In the genomic region with DNA sequence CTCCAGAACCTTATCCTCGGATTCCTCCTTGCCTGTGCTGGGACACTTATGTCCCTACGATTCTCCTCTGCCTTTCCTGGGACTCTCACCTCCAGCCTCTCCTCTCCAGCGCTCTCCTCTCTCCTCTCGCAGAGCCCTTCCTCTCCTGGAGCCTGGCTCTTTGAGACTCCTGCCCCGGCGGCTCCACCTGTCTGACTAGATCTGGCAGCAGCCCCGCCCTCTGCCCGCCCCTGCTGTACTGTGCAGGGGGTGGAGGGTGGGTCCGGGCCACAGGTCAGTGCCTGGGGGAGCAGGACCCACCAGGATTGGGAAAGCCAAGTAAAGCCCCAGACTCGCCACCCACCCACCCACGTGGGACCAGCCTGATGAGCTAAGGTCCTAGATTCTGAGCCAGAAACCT, we compare ENCODE assay signal across 8 cellular contexts. TPM values are rescaled to one million over a fixed set of nuclear protein-coding genes. Genes with fewer than 3 reads are reported as not detected.
DNase-seq lines count a peak whose midpoint lies in the region; ATAC-seq and TF ChIP-seq lines count a peak whose summit lies in the region.

No MANE protein-coding gene starts in this region.

- H3K9me3 Mint-ChIP-seq in activated naive CD4-positive, alpha-beta T cell treated with anti-CD3 and anti-CD28 coated beads for 36 hours: no peaks in the 10 kb centered on the region
- no peaks in the 10 kb centered on the region for H3K9me3 Mint-ChIP-seq in type B pancreatic cell

- ATAC-seq in HG03139 (IDR thresholded peaks at IDR 0.05; ENCODE audit: unreplicated experiment): no peak

- no peaks in the 10 kb centered on the region for H3K27me3 Mint-ChIP-seq in activated naive CD4-positive, alpha-beta T cell treated with anti-CD3 and anti-CD28 coated beads for 36 hours (ENCODE audit: low read depth)
- no peaks in the 10 kb centered on the region for H3K27me3 Mint-ChIP-seq in type B pancreatic cell

- H3K27ac ChIP-seq in adrenal gland: peak overlapping the region in 3 of 5 donors; percentile 38 to 93 (median 91)

- no peaks in the 10 kb centered on the region for H3K27me3 ChIP-seq in adrenal gland

- H3K27ac Mint-ChIP-seq in activated naive CD4-positive, alpha-beta T cell treated with anti-CD3 and anti-CD28 coated beads for 36 hours: peak overlapping the region; percentile 57
- H3K27ac Mint-ChIP-seq in type B pancreatic cell: peak overlapping the region; percentile 91

- H3K4me3 ChIP-seq in adrenal gland: no peak overlapping the region

- TF ChIP-seq CTCF in adrenal gland (IDR thresholded peaks at IDR 0.05): no peak
- no peak for TF ChIP-seq CTCF in type B pancreatic cell (conservative IDR thresholded peaks at IDR 0.05)

- CTCF ChIA-PET in activated naive CD4-positive, alpha-beta T cell treated with anti-CD3 and anti-CD28 coated beads for 36 hours (lab: Charles Lee): no interaction called here

- H3K36me3 ChIP-seq in adrenal gland (replicated peaks in 1 of 2): peaks cover 0 to 43% of the 10 kb centered on the region in 2 donors

- no peak for TF ChIP-seq POLR2A in adrenal gland (IDR thresholded peaks at IDR 0.05)

- H3K9me3 ChIP-seq in adrenal gland (replicated peaks in 1 of 3): no peaks in the 10 kb centered on the region

- WGBS in adrenal gland, 4 donors: 74 to 86% (median 78%) methylated on average over 4 to 11 of the region's 11 CpGs

- intact Hi-C loops in activated naive CD4-positive, alpha-beta T cell treated with anti-CD3 and anti-CD28 coated beads for 36 hours (cut with micrococcal nuclease): loop anchor here (5.0 to 10.0 kb wide), 2 partner anchors 409 to 579 kb away; a partner anchor contains a TSS
- intact Hi-C loops in adrenal gland (cut with DNase I): no loop called here

- peaks cover 37% of the 10 kb centered on the region for H3K36me3 Mint-ChIP-seq in activated naive CD4-positive, alpha-beta T cell treated with anti-CD3 and anti-CD28 coated beads for 36 hours (ENCODE audit: low read depth)
- H3K36me3 Mint-ChIP-seq in type B pancreatic cell: peaks cover 39% of the 10 kb centered on the region

- H3K4me1 ChIP-seq in adrenal gland (replicated peaks in 1 of 2): peaks cover 15 to 22% of the 10 kb centered on the region in 2 donors

- H3K4me3 Mint-ChIP-seq in activated naive CD4-positive, alpha-beta T cell treated with anti-CD3 and anti-CD28 coated beads for 36 hours: peak overlapping the region; percentile 88
- H3K4me3 Mint-ChIP-seq in type B pancreatic cell: peak overlapping the region; percentile 90

- DNase-seq in activated naive CD4-positive, alpha-beta T cell treated with anti-CD3 and anti-CD28 coated beads for 36 hours: no peak
- DNase-seq in activated naive CD4-positive, alpha-beta T cell treated with Interleukin-2 at 50 U/mL for 16 hours: no peak
- DNase-seq in adrenal gland (peak in 1 of 7 donors; percentile 51), kidney tubule cell (ENCODE audit: low spot score) (peak; percentile 71), type B pancreatic cell (ENCODE audit: extremely low spot score, unreplicated experiment) (no peak), cortex of kidney (lab: John Stamatoyannopoulos, UW) (no peak), SIG-M5 treated with dmso at 0.1 percent for 504 hours (lab: John Stamatoyannopoulos, UW; ENCODE audit: unreplicated experiment) (no peak)

- peaks cover 41% of the 10 kb centered on the region for H3K4me1 Mint-ChIP-seq in activated naive CD4-positive, alpha-beta T cell treated with anti-CD3 and anti-CD28 coated beads for 36 hours (ENCODE audit: low read depth)
- H3K4me1 Mint-ChIP-seq in type B pancreatic cell (ENCODE audit: unreplicated experiment): peaks cover 32% of the 10 kb centered on the region

RNA-seq across cellular contexts. Expression of a gene that starts 1.6 kb away (rescaled TPM):
- total RNA-seq in activated naive CD4-positive, alpha-beta T cell treated with anti-CD3 and anti-CD28 coated beads for 36 hours: 10 to 100 TPM; 42.8 to 44.2 TPM
- 100 to 1,000 TPM in 1 of 8 donors, 10 to 100 TPM in 7; 24.9 to 108 (median 63.8) TPM for total RNA-seq in adrenal gland
- 100 to 1,000 TPM in 1 of 3 donors, 10 to 100 TPM in 2; 33.6 to 242 (median 64.2) TPM for polyA plus RNA-seq in adrenal gland
- 52.2 and 124 TPM in 2 replicates for total RNA-seq in type B pancreatic cell (ENCODE audit: low replicate concordance)

RNA-seq across cellular contexts. Expression of a gene that starts 7.4 kb away (rescaled TPM):
- total RNA-seq in activated naive CD4-positive, alpha-beta T cell treated with anti-CD3 and anti-CD28 coated beads for 36 hours: 100 to 1,000 TPM; 179 to 194 TPM
- 1 to 10 TPM in 5 of 8 donors, under 1 TPM in 3; 0.32 to 4.0 (median 2.0) TPM for total RNA-seq in adrenal gland
- polyA plus RNA-seq in adrenal gland: 1 to 10 TPM in 2 of 3 donors, under 1 TPM in 1; 0.88 to 3.0 (median 2.6) TPM
- 33.9 and 114 TPM in 2 replicates for total RNA-seq in type B pancreatic cell (ENCODE audit: low replicate concordance)

RNA-seq across cellular contexts. Expression of a gene that starts 23.4 kb away (rescaled TPM):
- 10 to 100 TPM; 45.8 to 45.9 TPM for total RNA-seq in activated naive CD4-positive, alpha-beta T cell treated with anti-CD3 and anti-CD28 coated beads for 36 hours
- total RNA-seq in adrenal gland: 10 to 100 TPM; 17.3 to 38.1 (median 32.3) TPM
- polyA plus RNA-seq in adrenal gland: 10 to 100 TPM; 26.2 to 58.3 (median 30.0) TPM
- total RNA-seq in type B pancreatic cell (ENCODE audit: low replicate concordance): 37.2 and 48.1 TPM in 2 replicates

RNA-seq across cellular contexts. Expression of a gene that starts 23.5 kb away (rescaled TPM):
- total RNA-seq in activated naive CD4-positive, alpha-beta T cell treated with anti-CD3 and anti-CD28 coated beads for 36 hours: 10 to 100 TPM; 26.6 to 28.2 TPM
- 10 to 100 TPM; 24.7 to 62.3 (median 40.8) TPM for total RNA-seq in adrenal gland
- polyA plus RNA-seq in adrenal gland: 100 to 1,000 TPM in 1 of 3 donors, 10 to 100 TPM in 2; 12.2 to 106 (median 33.3) TPM
- 45.8 and 65.7 TPM in 2 replicates for total RNA-seq in type B pancreatic cell (ENCODE audit: low replicate concordance)

RNA-seq across cellular contexts. Expression of a gene that starts 28.6 kb away (rescaled TPM):
- total RNA-seq in activated naive CD4-positive, alpha-beta T cell treated with anti-CD3 and anti-CD28 coated beads for 36 hours: not detected
- total RNA-seq in adrenal gland: under 1 TPM in 3 of 8 donors, not detected in 5; 0.21 to 0.61 (median 0.50) TPM
- under 1 TPM in 2 of 3 donors, not detected in 1; 0.15 to 0.40 TPM for polyA plus RNA-seq in adrenal gland
- total RNA-seq in type B pancreatic cell (ENCODE audit: low replicate concordance): not detected in 2 replicates
